8 cellular contexts compared by ENCODE assay signal in the genomic region with DNA sequence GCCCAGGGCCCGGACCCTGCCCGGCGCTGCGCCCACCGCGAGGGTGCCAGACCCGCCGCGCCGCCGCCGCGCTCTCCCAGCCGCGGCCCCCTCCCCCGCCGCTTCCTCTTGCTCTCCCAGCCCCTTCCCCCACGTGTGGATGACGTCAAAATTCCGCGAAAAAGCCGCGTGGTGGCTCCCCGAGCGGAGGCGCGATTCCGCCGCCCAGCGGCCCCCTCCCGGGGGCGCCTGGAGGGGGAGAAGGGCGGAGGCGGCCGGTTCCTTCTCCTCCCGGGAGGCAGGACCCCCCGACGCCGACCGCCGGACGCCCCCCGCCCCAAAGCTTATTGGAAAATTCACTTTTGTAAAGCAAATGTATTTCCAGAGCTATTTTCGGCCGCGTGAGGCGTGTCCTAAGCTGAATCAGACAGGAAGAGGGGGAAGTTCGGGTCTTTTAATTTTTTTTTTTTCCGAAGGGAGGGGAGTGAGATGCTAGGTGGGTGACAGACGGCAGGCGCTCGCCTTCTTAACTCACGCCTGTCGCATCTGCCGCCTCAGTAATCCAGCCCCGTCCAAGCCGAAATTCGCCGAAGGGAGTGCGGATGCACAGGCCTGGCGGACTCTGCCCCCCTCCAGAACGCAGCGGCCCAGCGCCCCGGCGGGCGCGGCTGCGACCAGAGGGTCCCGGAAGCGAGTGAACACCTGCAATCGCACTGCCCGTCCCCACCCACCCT. TPM values are rescaled to one million over a fixed set of nuclear protein-coding genes. Genes with fewer than 3 reads are reported as not detected.
DNase-seq lines count a peak whose midpoint lies in the region; ATAC-seq and TF ChIP-seq lines count a peak whose summit lies in the region.

No MANE protein-coding gene starts in this region.

- no peaks in the 10 kb centered on the region for H3K27me3 ChIP-seq in sigmoid colon

- no peaks in the 10 kb centered on the region for H3K9me3 ChIP-seq in sigmoid colon

- H3K36me3 Mint-ChIP-seq in T-cell = no peaks in the 10 kb centered on the region

- TF ChIP-seq POLR2A in sigmoid colon (IDR thresholded peaks at IDR 0.05) = peak in 1 of 2 donors; percentile 69

- POLR2A ChIA-PET in T-cell (lab: Charles Lee) = interaction anchor here (0.6 to 1.0 kb wide), 9 partner anchors 9 to 414 kb away, joined by 3 to 7 read pairs (median 4); a partner anchor contains a TSS

- 1 to 5% (median 1%) methylated on average over 52 to 73 of the region's 73 CpGs for WGBS in adipose tissue, 3 donors
- WGBS in sigmoid colon, 2 donors = 1% methylated on average over 73 of the region's 73 CpGs

- CTCF ChIA-PET in T-cell (lab: Charles Lee) = interaction anchor here (0.6 to 2.7 kb wide), 12 partner anchors 7 to 386 kb away, joined by 3 to 34 read pairs (median 4); no protein-coding TSS in a partner anchor

- peaks cover 12 to 27% (median 18%) of the 10 kb centered on the region in 3 donors for H3K4me1 Mint-ChIP-seq in T-cell

- peak; percentile 30 for ATAC-seq in HG02642 (IDR thresholded peaks at IDR 0.05; ENCODE audit: poor library complexity, unreplicated experiment)
- ATAC-seq in T-cell (replicated peaks in 1 of 4) = peak; percentile 45 to 52 (median 49)

- peaks cover 0 to 37% (median 28%) of the 10 kb centered on the region in 4 donors for H3K4me1 ChIP-seq in sigmoid colon

- intact Hi-C loops in sigmoid colon (cut with DNase I) = loop anchor here (5.0 kb wide), 1 partner anchor 102 kb away; no protein-coding TSS in a partner anchor

- peak overlapping the region; percentile 95 to 97 for H3K27ac Mint-ChIP-seq in T-cell

- peak in 2 of 4 experiments; percentile 29 for TF ChIP-seq CTCF in sigmoid colon (IDR thresholded peaks at IDR 0.05)

- H3K4me3 ChIP-seq in iPS-11a (ENCODE audit: low read depth, low read length) = peak overlapping the region; percentile 54
- peak overlapping the region; percentile 44 to 91 (median 74) for H3K4me3 ChIP-seq in sigmoid colon

- TF ChIP-seq EP300 in sigmoid colon (IDR thresholded peaks at IDR 0.05) = peak in 2 of 4 donors; percentile 63 to 75

- DNase-seq in D341Med (ENCODE audit: low spot score) = peak; percentile 88
- peak; percentile 85 to 96 (median 92) for DNase-seq in T-cell
- DNase-seq in sigmoid colon = peak; percentile 95
- DNase-seq in GOT3 (lab: John Stamatoyannopoulos, UW) = no peak
- DNase-seq in RKO (ENCODE audit: low spot score) = no peak

- peak overlapping the region; percentile 92 to 98 (median 96) for H3K4me3 Mint-ChIP-seq in T-cell

- peak overlapping the region; percentile 16 for H3K27ac ChIP-seq in adipose tissue (ENCODE audit: low read depth, low read length)
- H3K27ac ChIP-seq in sigmoid colon = peak overlapping the region; percentile 93 to 99 (median 95)

- H3K9me3 Mint-ChIP-seq in T-cell = no peaks in the 10 kb centered on the region

- H3K36me3 ChIP-seq in sigmoid colon = no peaks in the 10 kb centered on the region

- H3K27me3 Mint-ChIP-seq in T-cell = peaks cover 2 to 4% of the 10 kb centered on the region in 2 donors

RNA-seq across cellular contexts. Expression of a gene that starts 4.1 kb away (rescaled TPM):
- 100 to 1,000 TPM; 148 to 218 (median 172) TPM for total RNA-seq in T-cell
- 10 to 100 TPM in 1 of 3 donors, 1 to 10 TPM in 2; 4.1 to 37.6 (median 7.9) TPM for polyA plus RNA-seq in adipose tissue
- total RNA-seq in sigmoid colon = 100 to 1,000 TPM in 3 of 4 donors, 10 to 100 TPM in 1; 98.7 to 178 (median 149) TPM
- polyA plus RNA-seq in sigmoid colon = 10 to 100 TPM in 1 of 3 donors, 1 to 10 TPM in 2; 7.8 to 35.0 (median 8.6) TPM

RNA-seq across cellular contexts. Expression of a gene that starts 51.6 kb away (rescaled TPM):
- 10 to 100 TPM in 1 of 5 donors, 1 to 10 TPM in 4; 6.7 to 11.4 (median 7.5) TPM for total RNA-seq in T-cell
- polyA plus RNA-seq in adipose tissue = 1 to 10 TPM in 2 of 3 donors, under 1 TPM in 1; 0.98 to 5.3 (median 3.5) TPM
- total RNA-seq in sigmoid colon = 1 to 10 TPM; 4.4 to 6.0 (median 5.2) TPM
- polyA plus RNA-seq in sigmoid colon = 10 to 100 TPM in 1 of 3 donors, 1 to 10 TPM in 2; 7.1 to 14.6 (median 7.8) TPM

Comparison
In these comparisons a context has a peak if more than half of its experiments do, and no peak if none do; other contexts are left out.
1. DNase-seq: peak in D341Med (single experiment), T-cell (34 of 34) and sigmoid colon (single experiment); none in GOT3 (single experiment) and RKO (single experiment).